Comparison of ENCODE assay signal across 34 cellular contexts in genomic region chr3:53899730-53900129, GRCh38. TPM values are rescaled to one million over a fixed set of nuclear protein-coding genes. Genes with fewer than 3 reads are reported as not detected.
"Had no signal": no experiment of that assay in that cellular context is flagged by ENCODE, and none has a peak within 500 bp of the region (broad histone marks: within the 10 kb centered on the region; RNA-seq: fewer than 3 reads in every experiment).

No MANE protein-coding gene starts in this region.

- H3K27me3 ChIP-seq: body of pancreas, SJCRH30 had no signal

- H3K4me3 ChIP-seq: adrenal gland, body of pancreas, breast epithelium, K562, SJCRH30, SK-N-MC had no signal

- H3K4me3 Mint-ChIP-seq: activated B cell treated with CpG ODN at 0.5 μM for 24 hours; activated CD4-positive, alpha-beta memory T cell treated with anti-CD3 and anti-CD28 coated beads for 36 hours; activated naive CD4-positive, alpha-beta T cell treated with anti-CD3 and anti-CD28 coated beads for 36 hours; activated T-cell treated with anti-CD3 and anti-CD28 coated beads, Interleukin-2, amount 50 U/mL, for 4 hours; activated T-helper 1 cell treated with anti-CD3 and anti-CD28 coated beads, Interleukin-12 subunit alpha, Interleukin-12 subunit beta, Interleukin-2, Interleukin-4 antibody, amounts not matched to agents 30 ng/mL and 10 ng/mL and 1 ng/mL, durations not matched to agents 14 hours and 24 hours and 36 hours; T-helper 1 cell treated with Interleukin-12 subunit alpha and Interleukin-12 subunit beta and Interleukin-4 antibody, amounts not matched to agents 30 μg/mL and 1 μg/mL, for 36 hours; T-helper 2 cell treated with Interferon-gamma antibody and Interleukin-4, amounts not matched to agents 5 μg/mL and 100 μg/mL, for 36 hours had no signal

- ATAC-seq: activated naive CD4-positive, alpha-beta T cell treated with anti-CD3 and anti-CD28 coated beads, Interleukin-2, amount 50 U/mL, for 72 hours; activated T-cell treated with anti-CD3 and anti-CD28 coated beads, Interleukin-2, amount 50 U/mL, for 4 hours; body of pancreas; K562; PC-3 had no signal

- H3K9me3 Mint-ChIP-seq: activated B cell treated with CpG ODN at 0.5 μM for 24 hours; activated CD4-positive, alpha-beta memory T cell treated with anti-CD3 and anti-CD28 coated beads for 36 hours; activated naive CD4-positive, alpha-beta T cell treated with anti-CD3 and anti-CD28 coated beads for 36 hours; activated naive CD4-positive, alpha-beta T cell treated with anti-CD3 and anti-CD28 coated beads, Interleukin-2, amount 50 U/mL, for 72 hours; activated T-helper 1 cell treated with anti-CD3 and anti-CD28 coated beads, Interleukin-12 subunit alpha, Interleukin-12 subunit beta, Interleukin-2, Interleukin-4 antibody, amounts not matched to agents 30 ng/mL and 10 ng/mL and 1 ng/mL, durations not matched to agents 14 hours and 24 hours and 36 hours; T-helper 1 cell treated with Interleukin-12 subunit alpha and Interleukin-12 subunit beta and Interleukin-4 antibody, amounts not matched to agents 30 μg/mL and 1 μg/mL, for 36 hours; T-helper 2 cell treated with Interferon-gamma antibody and Interleukin-4, amounts not matched to agents 5 μg/mL and 100 μg/mL, for 36 hours had no signal

- H3K27ac Mint-ChIP-seq: activated B cell treated with CpG ODN at 0.5 μM for 24 hours; activated CD4-positive, alpha-beta memory T cell treated with anti-CD3 and anti-CD28 coated beads for 36 hours; activated naive CD4-positive, alpha-beta T cell treated with anti-CD3 and anti-CD28 coated beads for 36 hours; activated naive CD4-positive, alpha-beta T cell treated with anti-CD3 and anti-CD28 coated beads, Interleukin-2, amount 50 U/mL, for 72 hours; activated T-helper 1 cell treated with anti-CD3 and anti-CD28 coated beads, Interleukin-12 subunit alpha, Interleukin-12 subunit beta, Interleukin-2, Interleukin-4 antibody, amounts not matched to agents 30 ng/mL and 10 ng/mL and 1 ng/mL, durations not matched to agents 14 hours and 24 hours and 36 hours; T-helper 1 cell treated with Interleukin-12 subunit alpha and Interleukin-12 subunit beta and Interleukin-4 antibody, amounts not matched to agents 30 μg/mL and 1 μg/mL, for 36 hours; T-helper 2 cell treated with Interferon-gamma antibody and Interleukin-4, amounts not matched to agents 5 μg/mL and 100 μg/mL, for 36 hours had no signal

- H3K27ac ChIP-seq: adrenal gland, body of pancreas, breast epithelium, RWPE1, SJCRH30, SK-N-MC had no signal

- H3K36me3 Mint-ChIP-seq: activated CD4-positive, alpha-beta memory T cell treated with anti-CD3 and anti-CD28 coated beads for 36 hours; activated naive CD4-positive, alpha-beta T cell treated with anti-CD3 and anti-CD28 coated beads, Interleukin-2, amount 50 U/mL, for 72 hours had no signal

- H3K36me3 ChIP-seq: adrenal gland, breast epithelium, SJCRH30 had no signal

- H3K9me3 ChIP-seq: adrenal gland, body of pancreas, breast epithelium, SJCRH30 had no signal

- H3K4me1 ChIP-seq: adrenal gland, body of pancreas, breast epithelium, SJCRH30 had no signal

- H3K4me1 Mint-ChIP-seq: activated B cell treated with CpG ODN at 0.5 μM for 24 hours had no signal

- DNase-seq: activated B cell treated with CpG ODN at 0.5 μM for 24 hours; activated CD4-positive, alpha-beta memory T cell treated with anti-CD3 and anti-CD28 coated beads for 36 hours; activated CD4-positive, alpha-beta T cell treated with anti-CD3 and anti-CD28 coated beads for 4 hours; activated CD4-positive, alpha-beta T cell treated with anti-CD3 and anti-CD28 coated beads, Interleukin-2, amount 50 U/mL, for 1 hour; activated CD4-positive, CD25-positive, alpha-beta regulatory T cell treated with anti-CD3 and anti-CD28 coated beads, Interleukin-2, amount 50 U/mL, for 72 hours; activated CD8-positive, alpha-beta memory T cell treated with anti-CD3 and anti-CD28 coated beads, Interleukin-2, amount 50 U/mL, for 4 hours; activated gamma-delta T cell treated with Interleukin-2 at 50 U/mL for 16 hours; activated naive CD4-positive, alpha-beta T cell treated with anti-CD3 and anti-CD28 coated beads for 36 hours; activated T-cell treated with anti-CD3 and anti-CD28 coated beads for 4 hours; activated T-cell treated with anti-CD3 and anti-CD28 coated beads, Interleukin-2, amount 50 U/mL, for 4 hours; adrenal gland; body of pancreas; NCI-H1092 treated with DMSO at 0.1 percent for 48 hours; NCI-H1417; NCI-H146; NCI-H187; NCI-H2081; NCI-H2171 treated with DMSO at 0.1 percent for 48 hours; NCI-H2227 treated with DMSO at 0.1 percent for 48 hours; NCI-H446; NCI-H510A treated with DMSO at 0.1 percent for 48 hours; NCI-H526 treated with DMSO at 0.1 percent for 48 hours; NCI-H774; PC-3; SHP77; SJCRH30 had no signal

RNA-seq across cellular contexts. Expression of gene IL17RB, which starts 53.4 kb away (rescaled TPM):
- total RNA-seq: SJCRH30 had no signal
